Comparison of ENCODE assay signal across 20 cellular contexts in the genomic region with DNA sequence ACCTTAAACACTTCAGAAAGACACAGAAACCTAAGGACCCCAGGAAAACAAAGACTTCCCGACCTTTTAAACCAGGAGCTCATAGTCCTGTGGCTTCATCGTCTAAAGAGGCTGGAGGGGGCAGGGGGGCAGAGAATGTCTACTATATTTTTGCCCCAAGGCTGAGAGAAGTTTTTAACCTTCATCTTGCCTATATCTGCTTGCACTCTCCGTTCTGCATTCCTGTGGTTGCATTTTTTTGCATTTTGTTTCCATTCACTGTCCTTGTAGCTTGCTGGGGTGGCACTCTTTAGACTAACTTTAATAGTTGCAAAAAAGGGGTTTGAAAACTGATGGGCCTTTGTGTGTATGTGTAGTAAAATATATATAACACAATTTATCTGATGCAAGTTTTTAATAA. TPM values are rescaled to one million over a fixed set of nuclear protein-coding genes. Genes with fewer than 3 reads are reported as not detected.
DNase-seq lines count a peak whose midpoint lies in the region; ATAC-seq and TF ChIP-seq lines count a peak whose summit lies in the region.
"Had no signal": no experiment of that assay in that cellular context is flagged by ENCODE, and none has a peak within 500 bp of the region (broad histone marks: within the 10 kb centered on the region; RNA-seq: fewer than 3 reads in every experiment).

No MANE protein-coding gene starts in this region.

- ATAC-seq in stimulated activated naive CD8-positive, alpha-beta T cell treated with anti-CD3 and anti-CD28 coated beads, Interleukin-15, Interleukin-2, amounts not matched to agents 100 U/mL and 50 U/mL, for 24 hours = no peak
- no peak for ATAC-seq in lower lobe of right lung
- ATAC-seq: esophagus mucosa, sciatic nerve, T-helper 17 cell had no signal

- peak overlapping the region; percentile 27; the same call in 1 of the 2 replicates for H3K4me2 ChIP-seq in MM.1S (ENCODE audit: low read depth, low read length)

- peak; percentile 50 for DNase-seq in EL
- DNase-seq in MM.1S = peak; percentile 77
- peak; percentile 59 for DNase-seq in adipocyte (ENCODE audit: low read depth)
- DNase-seq in iris pigment epithelial cell (ENCODE audit: low read depth) = peak; percentile 59
- DNase-seq in pons (ENCODE audit: low spot score) = no peak
- DNase-seq in stimulated activated naive CD8-positive, alpha-beta T cell treated with anti-CD3 and anti-CD28 coated beads, Interleukin-15, Interleukin-2, amounts not matched to agents 100 U/mL and 50 U/mL, for 24 hours = no peak
- no peak for DNase-seq in MG63
- no peak for DNase-seq in lower lobe of right lung
- DNase-seq: activated CD4-positive, CD25-positive, alpha-beta regulatory T cell; CD4-positive, alpha-beta T cell; KG1; NCI-H146; NCI-H82; pancreas; T-helper 17 cell; upper lobe of left lung had no signal

- H3K27ac ChIP-seq in MM.1S (ENCODE audit: low read length) (no peak overlapping the region), lower lobe of right lung (no peak overlapping the region)
- H3K27ac ChIP-seq: cardiac muscle cell, pancreas, upper lobe of left lung had no signal

- intact Hi-C loops in lower lobe of right lung (cut with DNase I) = no loop called here

- H3K4me3 ChIP-seq in MM.1S (ENCODE audit: low read length) (no peak overlapping the region), adipocyte (ENCODE audit: low read length) (no peak overlapping the region), MG63 (no peak overlapping the region), lower lobe of right lung (no peak overlapping the region)
- H3K4me3 ChIP-seq: cardiac muscle cell, lung, pancreas, upper lobe of left lung had no signal

- peaks cover 22% of the 10 kb centered on the region for H3K4me1 ChIP-seq in MM.1S (ENCODE audit: low read length)
- peaks cover 20% of the 10 kb centered on the region for H3K4me1 ChIP-seq in adipocyte (ENCODE audit: control insufficient read depth, insufficient read depth, low read length)
- H3K4me1 ChIP-seq in lower lobe of right lung = no peaks in the 10 kb centered on the region
- H3K4me1 ChIP-seq: pancreas had no signal

- 0 out of 2 replicates have a peak, but pooled peaks cover 3% of the 10 kb centered on the region for H3F3A ChIP-seq in MM.1S (ENCODE audit: insufficient read depth, low read length)

- H2AFZ ChIP-seq in MM.1S (ENCODE audit: low read length) = no peak overlapping the region

- no peaks in the 10 kb centered on the region for H3K9me3 ChIP-seq in MM.1S (replicated peaks; ENCODE audit: insufficient read depth, low read length)
- no peaks in the 10 kb centered on the region for H3K9me3 ChIP-seq in adipocyte (ENCODE audit: control insufficient read depth, low read length)
- H3K9me3 ChIP-seq in MG63 = no peaks in the 10 kb centered on the region
- no peaks in the 10 kb centered on the region for H3K9me3 ChIP-seq in lower lobe of right lung
- H3K9me3 ChIP-seq: pancreas, upper lobe of left lung had no signal

- no peaks in the 10 kb centered on the region for H3K79me2 ChIP-seq in MM.1S (ENCODE audit: low read length)

- TF ChIP-seq CTCF in MM.1S (IDR thresholded peaks at IDR 0.05; ENCODE audit: low read length) (no peak), lower lobe of right lung (IDR thresholded peaks at IDR 0.05) (no peak)

- no peaks in the 10 kb centered on the region for H4K20me1 ChIP-seq in MM.1S (ENCODE audit: insufficient read depth, low read length)

- H3K9me2 ChIP-seq in MM.1S (replicated peaks; ENCODE audit: insufficient read depth, low read length) = no peaks in the 10 kb centered on the region

- H3K27me3 ChIP-seq in MM.1S (replicated peaks; ENCODE audit: insufficient read depth, low read length) (no peaks in the 10 kb centered on the region), adipocyte (replicated peaks; ENCODE audit: control insufficient read depth, insufficient read depth, low read length) (no peaks in the 10 kb centered on the region), MG63 (no peaks in the 10 kb centered on the region), lower lobe of right lung (ENCODE audit: low read depth) (no peaks in the 10 kb centered on the region)
- H3K27me3 ChIP-seq: cardiac muscle cell, pancreas, upper lobe of left lung had no signal

- H3K36me3 ChIP-seq in MM.1S (replicated peaks; ENCODE audit: insufficient read depth, low read length) (no peaks in the 10 kb centered on the region), adipocyte (ENCODE audit: control insufficient read depth, insufficient read depth, low read length, severe bottlenecking) (no peaks in the 10 kb centered on the region), MG63 (no peaks in the 10 kb centered on the region), lower lobe of right lung (no peaks in the 10 kb centered on the region)
- H3K36me3 ChIP-seq: cardiac muscle cell, pancreas, upper lobe of left lung had no signal

- no peak overlapping the region for H3K9ac ChIP-seq in MM.1S (ENCODE audit: low read length)
- H3K9ac ChIP-seq in adipocyte (ENCODE audit: low read length) = no peak overlapping the region

RNA-seq across cellular contexts. Expression of a gene that starts 23.7 kb away (rescaled TPM):
- total RNA-seq in MG63 (2014; rRNA removed; shearing (Covaris generic); ENCODE audit: low replicate concordance) = 0.44 and 1.3 TPM in 2 replicates
- 10.3 TPM for total RNA-seq in lower lobe of right lung

Comparison
In these comparisons a context has a peak if more than half of its experiments do, and no peak if none do; other contexts are left out.
1. DNase-seq: peak in EL (single experiment), MM.1S (single experiment), adipocyte (single experiment) and iris pigment epithelial cell (single experiment); none in pons (single experiment), stimulated activated naive CD8-positive, alpha-beta T cell treated with anti-CD3 and anti-CD28 coated beads, Interleukin-15, Interleukin-2, amounts not matched to agents 100 U/mL and 50 U/mL, for 24 hours (single experiment), MG63 (single experiment) and lower lobe of right lung (single experiment).